8 cellular contexts compared by ENCODE assay signal in the genomic region with DNA sequence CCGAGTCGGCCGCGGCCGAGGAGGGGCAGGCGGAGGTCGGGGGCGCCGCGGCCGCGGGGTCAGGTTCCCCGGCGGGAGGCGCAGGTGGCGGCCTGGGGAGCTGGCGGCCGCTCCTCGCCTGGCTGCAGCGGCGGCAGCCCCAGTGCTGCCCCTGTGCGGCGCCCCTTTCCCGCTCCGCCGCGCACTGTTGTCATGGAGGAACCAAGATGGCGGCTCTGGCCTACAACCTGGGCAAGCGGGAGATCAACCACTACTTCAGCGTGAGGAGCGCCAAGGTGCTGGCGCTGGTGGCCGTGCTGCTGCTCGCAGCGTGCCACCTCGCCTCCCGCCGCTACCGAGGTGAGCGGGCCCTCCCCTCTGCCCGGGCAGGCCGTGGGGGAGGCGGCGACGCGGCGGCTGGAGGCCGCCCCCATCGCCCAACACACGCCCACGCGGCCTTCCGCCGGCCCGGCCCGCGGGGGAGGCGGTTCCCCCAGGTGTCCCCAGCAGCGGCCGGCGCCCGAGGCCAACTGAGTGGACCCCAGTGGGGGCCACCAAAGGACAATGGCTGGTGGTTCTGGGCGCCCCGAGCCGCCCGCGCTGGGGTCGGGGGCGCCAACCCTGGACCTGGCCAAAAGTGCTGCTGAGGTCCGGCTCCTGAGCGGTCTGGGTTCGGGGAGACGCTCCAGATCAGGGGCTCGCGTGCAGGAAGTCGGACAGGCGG. TPM values are rescaled to one million over a fixed set of nuclear protein-coding genes. Genes with fewer than 3 reads are reported as not detected.
DNase-seq lines count a peak whose midpoint lies in the region; ATAC-seq and TF ChIP-seq lines count a peak whose summit lies in the region.

No MANE protein-coding gene starts in this region.

- H3K79me2 ChIP-seq in PC-3 (ENCODE audit: low read length), result peaks cover 46% of the 10 kb centered on the region

- H3K4me3 ChIP-seq in HUES6 (ENCODE audit: low read depth, low read length), result peak overlapping the region; percentile 99
- peak overlapping the region; percentile 88 for H3K4me3 ChIP-seq in PC-3 (ENCODE audit: low read length)

- peaks cover 15 to 49% (median 42%) of the 10 kb centered on the region in 4 donors for H3K4me1 Mint-ChIP-seq in naive thymus-derived CD8-positive, alpha-beta T cell

- CTCF ChIA-PET in PC-3 (lab: Charles Lee), result no interaction called here

- H3K4me1 ChIP-seq in HUES6 (ENCODE audit: control insufficient read depth, insufficient read depth, low read length) (peaks cover 37% of the 10 kb centered on the region), PC-3 (ENCODE audit: insufficient read depth, low read length) (peaks cover 32% of the 10 kb centered on the region)

- intact Hi-C loops in PC-3 (cut with micrococcal nuclease), result loop anchor here (2.0 kb wide), 4 partner anchors 43 to 147 kb away; a partner anchor contains a TSS

- no peaks in the 10 kb centered on the region for H3K9me2 ChIP-seq in PC-3 (replicated peaks; ENCODE audit: low read length)

- H3K27me3 Mint-ChIP-seq in naive thymus-derived CD8-positive, alpha-beta T cell, result no peaks in the 10 kb centered on the region

- POLR2A ChIA-PET in PC-3 (lab: Charles Lee; ENCODE audit: unreplicated experiment), result no interaction called here
- POLR2A ChIA-PET in naive thymus-derived CD8-positive, alpha-beta T cell (lab: Charles Lee), result interaction anchor here (0.7 to 2.3 kb wide), 2 partner anchors 147 to 1278 kb away, joined by 3 to 6 read pairs; a partner anchor contains a TSS

- no TSS peak for BruUV-seq in PC-3 (replicated peaks; lab: Mats Ljungman, UMichigan)

- peaks cover 0 to 2% (median 0%) of the 10 kb centered on the region in 9 donors for H3K9me3 Mint-ChIP-seq in naive thymus-derived CD8-positive, alpha-beta T cell

- H3K27me3 ChIP-seq in HUES6 (ENCODE audit: control insufficient read depth, insufficient read depth, low read length) (no peaks in the 10 kb centered on the region), PC-3 (ENCODE audit: low read length) (no peaks in the 10 kb centered on the region)

- peak overlapping the region in 9 of 10 donors; percentile 56 to 96 (median 93) for H3K27ac Mint-ChIP-seq in naive thymus-derived CD8-positive, alpha-beta T cell

- peak overlapping the region in 9 of 10 donors; percentile 83 to 95 (median 87) for H3K4me3 Mint-ChIP-seq in naive thymus-derived CD8-positive, alpha-beta T cell

- H3K36me3 ChIP-seq in HUES6 (ENCODE audit: control insufficient read depth, insufficient read depth, low read length), result no peaks in the 10 kb centered on the region
- H3K36me3 ChIP-seq in PC-3 (ENCODE audit: low read depth, low read length), result no peaks in the 10 kb centered on the region

- no peaks in the 10 kb centered on the region; the same call in 1 of the 2 replicates for H4K20me1 ChIP-seq in PC-3 (ENCODE audit: low read length)

- ATAC-seq in GM21515 (IDR thresholded peaks at IDR 0.05; ENCODE audit: unreplicated experiment) (peak; percentile 75), PC-3 (peak; percentile 72)
- ATAC-seq in naive thymus-derived CD8-positive, alpha-beta T cell, result peak; percentile 83 to 85
- ATAC-seq in stimulated activated naive CD8-positive, alpha-beta T cell treated with anti-CD3 and anti-CD28 coated beads, Interleukin-15, Interleukin-2, amounts not matched to agents 100 U/mL and 50 U/mL, for 24 hours, result peak; percentile 75

- H3F3A ChIP-seq in PC-3 (ENCODE audit: low read length, unreplicated experiment), result no peaks in the 10 kb centered on the region

- H3K9ac ChIP-seq in HUES6 (ENCODE audit: low read length) (peak overlapping the region; percentile 99), PC-3 (ENCODE audit: low read length) (peak overlapping the region; percentile 95)

- H3K4me2 ChIP-seq in PC-3 (ENCODE audit: low read length), result peak overlapping the region; percentile 89

- TF ChIP-seq CTCF in PC-3 (conservative IDR thresholded peaks at IDR 0.05; ENCODE audit: low read depth, low read length), result no peak

- peak overlapping the region; percentile 97 for H3K27ac ChIP-seq in HUES6 (ENCODE audit: low read depth, low read length)
- peak overlapping the region; percentile 80 for H3K27ac ChIP-seq in PC-3 (ENCODE audit: low read length)

- peak overlapping the region; percentile 86 for H2AFZ ChIP-seq in PC-3 (ENCODE audit: low read length)

- H3K36me3 Mint-ChIP-seq in naive thymus-derived CD8-positive, alpha-beta T cell, result no peaks in the 10 kb centered on the region

- DNase-seq in DMS53 treated with DMSO at 0.1 percent for 48 hours (lab: John Stamatoyannopoulos, UW; ENCODE audit: unreplicated experiment) (peak; percentile 64), PC-3 (peak; percentile 54), activated T-helper 1 cell treated with Interleukin-2 at 50 U/mL for 16 hours (ENCODE audit: low read depth) (peak; percentile 47), fibroblast of gingiva (ENCODE audit: low read depth) (peak; percentile 56)
- DNase-seq in naive thymus-derived CD8-positive, alpha-beta T cell, result peak; percentile 48 to 79 (median 64)
- peak; percentile 65 for DNase-seq in stimulated activated naive CD8-positive, alpha-beta T cell treated with anti-CD3 and anti-CD28 coated beads, Interleukin-15, Interleukin-2, amounts not matched to agents 100 U/mL and 50 U/mL, for 24 hours

- H3K9me3 ChIP-seq in HUES6 (ENCODE audit: control insufficient read depth, insufficient read depth, low read depth, low read length), result no peaks in the 10 kb centered on the region
- H3K9me3 ChIP-seq in PC-3 (ENCODE audit: low read length), result no peaks in the 10 kb centered on the region

RNA-seq across cellular contexts. Expression of a gene that starts 0.4 kb away (rescaled TPM):
- total RNA-seq in PC-3 (2014; rRNA removed), result 9.3 and 9.6 TPM in 2 replicates
- total RNA-seq in naive thymus-derived CD8-positive, alpha-beta T cell, result 10 to 100 TPM; 33.8 to 36.0 TPM
- polyA plus RNA-seq in naive thymus-derived CD8-positive, alpha-beta T cell, result 10 to 100 TPM in 2 of 3 donors, 1 to 10 TPM in 1; 10.0 to 11.3 (median 10.0) TPM

Comparison
In these comparisons a context has a peak if more than half of its experiments do, and no peak if none do; other contexts are left out.
1. Peak in every context shown above with its lines: DNase-seq, ATAC-seq, H3K4me3 ChIP-seq and H3K27ac ChIP-seq.